17 cellular contexts compared by ENCODE assay signal in the genomic region with DNA sequence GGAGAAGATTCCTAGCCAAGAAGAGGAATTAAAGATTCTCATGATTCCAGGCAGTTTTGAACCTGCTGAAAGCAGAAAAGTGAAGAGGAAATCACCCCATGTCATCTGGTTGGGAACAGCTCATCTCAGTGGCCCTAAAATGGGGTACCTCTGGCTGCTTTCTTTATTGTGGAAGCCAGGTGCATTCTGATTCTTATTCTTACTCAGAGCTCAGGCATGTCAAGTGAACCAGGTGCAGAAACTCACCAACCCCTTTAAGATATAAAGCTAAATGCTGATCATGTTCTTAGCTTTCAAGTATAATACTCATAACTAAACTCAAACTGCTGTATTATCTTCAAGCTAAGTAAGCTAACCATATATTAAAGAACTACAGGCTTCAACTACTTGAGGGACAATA.
"Had no signal": no experiment of that assay in that cellular context is flagged by ENCODE, and none has a peak within 500 bp of the region (broad histone marks: within the 10 kb centered on the region; RNA-seq: fewer than 3 reads in every experiment).

No MANE protein-coding gene starts in this region.

- DNase-seq: KBM-7, NCI-H1092, NCI-H1105 treated with DMSO at 0.1 percent for 48 hours, NCI-H1417 treated with DMSO at 0.1 percent for 48 hours, NCI-H146, NCI-H1694 treated with DMSO at 0.1 percent for 48 hours, NCI-H1930, NCI-H2081, NCI-H2107, NCI-H2227 treated with DMSO at 0.1 percent for 48 hours, NCI-H524, NCI-H526 treated with DMSO at 0.1 percent for 48 hours, NCI-H748 treated with DMSO at 0.1 percent for 48 hours, RPMI8226, SHP77, SK-N-SH, T-helper 1 cell had no signal
